ENCODE assay signal across 24 cellular contexts in genomic region chr2:41038408-41038807, GRCh38.
DNase-seq lines count a peak whose midpoint lies in the region; ATAC-seq and TF ChIP-seq lines count a peak whose summit lies in the region.
"Had no signal": no experiment of that assay in that cellular context is flagged by ENCODE, and none has a peak within 500 bp of the region (broad histone marks: within the 10 kb centered on the region; RNA-seq: fewer than 3 reads in every experiment).

No MANE protein-coding gene starts in this region.

- peak; percentile 11 for DNase-seq in MCF 10A (ENCODE audit: unreplicated experiment)
- DNase-seq in breast epithelium (ENCODE audit: low spot score in 2 of 2) = no peak
- peak; percentile 24 for DNase-seq in astrocyte of the spinal cord (ENCODE audit: low read depth, low spot score)
- DNase-seq in foreskin keratinocyte = peak; percentile 4 to 35
- no peak for DNase-seq in stimulated activated CD4-positive, alpha-beta T cell treated with anti-CD3 and anti-CD28 coated beads, Interleukin-15, amount 100 ng/mL, for 24 hours
- DNase-seq in tibial artery = no peak
- no peak for DNase-seq in islet precursor cell
- DNase-seq: activated CD4-positive, alpha-beta memory T cell treated with anti-CD3 and anti-CD28 coated beads for 36 hours; activated naive CD4-positive, alpha-beta T cell treated with anti-CD3 and anti-CD28 coated beads, Interleukin-2, amount 50 U/mL, for 16 hours; activated T-cell treated with anti-CD3 and anti-CD28 coated beads, Interleukin-2, amount 50 U/mL, for 1 hour; erythroblast; natural killer cell; NCI-H2081; NCI-H524 treated with DMSO at 0.1 percent for 48 hours; psoas muscle; SHP77 treated with DMSO at 0.1 percent for 48 hours; T-helper 1 cell; testis had no signal

- H3K27me3 ChIP-seq in breast epithelium = no peaks in the 10 kb centered on the region
- no peaks in the 10 kb centered on the region for H3K27me3 ChIP-seq in foreskin keratinocyte
- H3K27me3 ChIP-seq in tibial artery = no peaks in the 10 kb centered on the region
- H3K27me3 ChIP-seq: testis had no signal

- H3K36me3 ChIP-seq in breast epithelium (no peaks in the 10 kb centered on the region), tibial artery (no peaks in the 10 kb centered on the region)

- CTCF ChIA-PET in MCF 10A (lab: Yijun Ruan, JAX) = no interaction called here

- no peaks in the 10 kb centered on the region for H3K27me3 Mint-ChIP-seq in MCF 10A (ENCODE audit: insufficient read depth, unreplicated experiment)
- H3K27me3 Mint-ChIP-seq: activated CD4-positive, alpha-beta memory T cell treated with anti-CD3 and anti-CD28 coated beads for 36 hours; brain; memory B cell had no signal

- H3K4me1 Mint-ChIP-seq in MCF 10A (ENCODE audit: insufficient read depth, unreplicated experiment) = peaks cover 5% of the 10 kb centered on the region
- H3K4me1 Mint-ChIP-seq: brain, memory B cell, natural killer cell had no signal

- H3K9me3 ChIP-seq in breast epithelium = no peaks in the 10 kb centered on the region
- H3K9me3 ChIP-seq in tibial artery = no peaks in the 10 kb centered on the region
- H3K9me3 ChIP-seq: psoas muscle, testis had no signal

- intact Hi-C loops in MCF 10A (cut with micrococcal nuclease) = no loop called here
- intact Hi-C loops in breast epithelium (cut with DNase I; ENCODE audit: low total_unique reads) = no loop called here
- intact Hi-C loops in tibial artery (cut with DNase I; ENCODE audit: low total_unique reads) = no loop called here

- H3K4me3 Mint-ChIP-seq in MCF 10A (ENCODE audit: unreplicated experiment) = no peak overlapping the region
- H3K4me3 Mint-ChIP-seq: activated CD4-positive, alpha-beta memory T cell treated with anti-CD3 and anti-CD28 coated beads for 36 hours; brain; memory B cell; natural killer cell had no signal

- no TSS peak for BruUV-seq in MCF 10A (replicated peaks; lab: Mats Ljungman, UMichigan)

- in situ Hi-C loops in astrocyte of the spinal cord (cut with HindIII; ENCODE audit: low sequenced_read_pairs) = no loop called here

- no peaks in the 10 kb centered on the region for H3K36me3 Mint-ChIP-seq in MCF 10A (ENCODE audit: insufficient read depth, unreplicated experiment)
- H3K36me3 Mint-ChIP-seq: activated CD4-positive, alpha-beta memory T cell treated with anti-CD3 and anti-CD28 coated beads for 36 hours; brain; memory B cell; natural killer cell had no signal

- H3K27ac ChIP-seq in breast epithelium (no peak overlapping the region), foreskin keratinocyte (no peak overlapping the region), tibial artery (no peak overlapping the region)
- H3K27ac ChIP-seq: 22Rv1, C4-2B, psoas muscle, testis, VCaP had no signal

- no peaks in the 10 kb centered on the region for H3K4me1 ChIP-seq in breast epithelium
- H3K4me1 ChIP-seq in foreskin keratinocyte = no peaks in the 10 kb centered on the region
- H3K4me1 ChIP-seq in tibial artery = no peaks in the 10 kb centered on the region
- H3K4me1 ChIP-seq: psoas muscle, testis had no signal

- POLR2A ChIA-PET in MCF 10A (lab: Yijun Ruan, JAX) = no interaction called here

- TF ChIP-seq POLR2A in breast epithelium (IDR thresholded peaks at IDR 0.05) = no peak

- TF ChIP-seq CTCF in MCF 10A (IDR thresholded peaks at IDR 0.05; ENCODE audit: unreplicated experiment) (no peak), breast epithelium (IDR thresholded peaks at IDR 0.05) (no peak), astrocyte of the spinal cord (IDR thresholded peaks at IDR 0.05; ENCODE audit: low read depth, low read length) (no peak), foreskin keratinocyte (conservative IDR thresholded peaks at IDR 0.05) (no peak), tibial artery (IDR thresholded peaks at IDR 0.05) (no peak)

- H3K4me3 ChIP-seq in breast epithelium = no peak overlapping the region
- no peak overlapping the region for H3K4me3 ChIP-seq in astrocyte of the spinal cord (ENCODE audit: low read depth, low read length)
- no peak overlapping the region for H3K4me3 ChIP-seq in tibial artery
- H3K4me3 ChIP-seq: psoas muscle, testis had no signal

- H3K9me3 Mint-ChIP-seq in MCF 10A (ENCODE audit: unreplicated experiment) = no peaks in the 10 kb centered on the region
- H3K9me3 Mint-ChIP-seq: memory B cell had no signal

- ATAC-seq in foreskin keratinocyte (peak; percentile 29), GM21723 (IDR thresholded peaks at IDR 0.05; ENCODE audit: unreplicated experiment) (no peak)
- ATAC-seq: natural killer cell, psoas muscle had no signal

- H3K27ac Mint-ChIP-seq in MCF 10A (ENCODE audit: low read depth, unreplicated experiment) = no peak overlapping the region
- H3K27ac Mint-ChIP-seq: activated CD4-positive, alpha-beta memory T cell treated with anti-CD3 and anti-CD28 coated beads for 36 hours; brain; memory B cell; natural killer cell had no signal

Comparison
In these comparisons a context has a peak if more than half of its experiments do, and no peak if none do; other contexts are left out.
1. DNase-seq: peak in MCF 10A (single experiment), astrocyte of the spinal cord (single experiment) and foreskin keratinocyte (2 of 2); none in breast epithelium (0 of 2), stimulated activated CD4-positive, alpha-beta T cell treated with anti-CD3 and anti-CD28 coated beads, Interleukin-15, amount 100 ng/mL, for 24 hours (single experiment), tibial artery (0 of 2) and islet precursor cell (single experiment).